ENCODE assay signal across 33 cellular contexts in genomic region chr12:128537668-128538067, GRCh38.
"Had no signal": no experiment of that assay in that cellular context is flagged by ENCODE, and none has a peak within 500 bp of the region (broad histone marks: within the 10 kb centered on the region; RNA-seq: fewer than 3 reads in every experiment).

No MANE protein-coding gene starts in this region.

- H3K36me3 ChIP-seq: MG63 had no signal

- H3K4me3 ChIP-seq: MG63 had no signal

- H3K9me3 ChIP-seq: MG63 had no signal

- H3K27me3 ChIP-seq: MG63 had no signal

- DNase-seq: Karpas-422, Kasumi-1, MG63, MM.1S, MV-4-11, NCI-H1048, NCI-H1092, NCI-H1092 treated with DMSO at 0.1 percent for 48 hours, NCI-H1105, NCI-H1105 treated with DMSO at 0.1 percent for 48 hours, NCI-H1417, NCI-H1417 treated with DMSO at 0.1 percent for 48 hours, NCI-H1436, NCI-H1436 treated with DMSO at 0.1 percent for 48 hours, NCI-H146, NCI-H1694, NCI-H1694 treated with DMSO at 0.1 percent for 48 hours, NCI-H187, NCI-H187 treated with DMSO at 0.1 percent for 48 hours, NCI-H1930, NCI-H2029, NCI-H2029 treated with DMSO at 0.1 percent for 48 hours, NCI-H2081 treated with DMSO at 0.1 percent for 48 hours, NCI-H2107, NCI-H2171, NCI-H2171 treated with DMSO at 0.1 percent for 48 hours, NCI-H2227 treated with DMSO at 0.1 percent for 48 hours, NCI-H226, NCI-H345, NCI-H446, NCI-H446 treated with DMSO at 0.1 percent for 48 hours, NCI-H510A, NCI-H510A treated with DMSO at 0.1 percent for 48 hours had no signal
